In genomic region chr2:73708527-73708926, GRCh38 we compare ENCODE assay signal across 9 cellular contexts.
"Had no signal": no experiment of that assay in that cellular context is flagged by ENCODE, and none has a peak within 500 bp of the region (broad histone marks: within the 10 kb centered on the region; RNA-seq: fewer than 3 reads in every experiment).

No MANE protein-coding gene starts in this region.

- H3K4me1 ChIP-seq: HAP-1 had no signal

- H3K9me3 ChIP-seq: HAP-1 had no signal

- DNase-seq: GM23248, GOT3, H7, HFFc6, IMR-90, KG1 had no signal

- H3K4me3 ChIP-seq: GM23248, HAP-1, K562 had no signal

- H3K36me3 ChIP-seq: HAP-1 had no signal

- H3K27ac ChIP-seq: GM23248 had no signal

- H3K27ac Mint-ChIP-seq: HFFc6 had no signal

- H3K4me3 Mint-ChIP-seq: HFFc6 had no signal

- ATAC-seq: HCT116, K562 had no signal

- H2AFZ ChIP-seq: GM23248 had no signal

- H3K9ac ChIP-seq: GM23248 had no signal
